Comparison of ENCODE assay signal across 26 cellular contexts in the genomic region with DNA sequence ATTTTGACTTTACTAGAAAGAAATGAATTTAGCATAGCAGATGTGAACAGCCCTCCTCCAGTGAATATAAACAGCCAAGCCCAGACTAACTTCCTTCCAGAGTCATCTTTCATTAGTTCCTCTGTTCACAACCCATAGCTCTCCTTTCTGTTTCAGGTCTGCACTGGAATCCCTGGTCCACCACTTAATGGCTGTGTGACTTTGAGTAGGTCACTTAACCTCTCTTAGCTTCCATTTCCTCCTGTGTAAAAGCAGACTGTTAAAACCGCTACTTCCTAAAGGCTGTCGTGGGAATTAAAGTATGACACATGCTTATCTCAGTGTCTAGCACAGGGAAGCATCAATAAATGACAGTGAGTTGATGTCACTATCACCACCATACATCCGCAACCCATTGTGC. TPM values are rescaled to one million over a fixed set of nuclear protein-coding genes. Genes with fewer than 3 reads are reported as not detected.
"Had no signal": no experiment of that assay in that cellular context is flagged by ENCODE, and none has a peak within 500 bp of the region (broad histone marks: within the 10 kb centered on the region; RNA-seq: fewer than 3 reads in every experiment).

No MANE protein-coding gene starts in this region.

- H3K4me1 ChIP-seq: left ventricle myocardium inferior had no signal

- H3K4me3 Mint-ChIP-seq: activated CD4-positive, alpha-beta T cell treated with anti-CD3 and anti-CD28 coated beads, Interleukin-2, amount 10 ng/mL, durations not matched to agents 7 days and 5 days; activated CD8-positive, alpha-beta T cell treated with anti-CD3 and anti-CD28 coated beads for 36 hours; central memory CD8-positive, alpha-beta T cell; dendritic cell treated with granulocyte-macrophage colony-stimulating factor and Interleukin-4, amounts not matched to agents 40 ng/mL and 50 ng/mL, for 4 days; endodermal cell; nephron; stimulated activated naive CD8-positive, alpha-beta T cell treated with anti-CD3 and anti-CD28 coated beads, Interleukin-15, Interleukin-2, amounts not matched to agents 100 ng/mL and 50 ng/mL, for 24 hours had no signal

- H3K4me1 Mint-ChIP-seq: activated CD4-positive, alpha-beta T cell treated with anti-CD3 and anti-CD28 coated beads, Interleukin-2, amount 10 ng/mL, durations not matched to agents 7 days and 5 days; central memory CD8-positive, alpha-beta T cell; nephron had no signal

- H3K9me3 ChIP-seq: left ventricle myocardium inferior, thoracic aorta had no signal

- ATAC-seq: activated CD8-positive, alpha-beta T cell treated with anti-CD3 and anti-CD28 coated beads for 36 hours; activated naive CD4-positive, alpha-beta T cell treated with anti-CD3 and anti-CD28 coated beads, Interleukin-2, amount 50 U/mL, for 72 hours; sciatic nerve had no signal

- FAIRE-seq: bronchial epithelial cell, frontal cortex, islet of Langerhans, TTC549, urothelium cell line had no signal

- H3K36me3 ChIP-seq: left ventricle myocardium inferior, thoracic aorta had no signal

- H3K27ac Mint-ChIP-seq: activated CD4-positive, alpha-beta T cell treated with anti-CD3 and anti-CD28 coated beads, Interleukin-2, amount 10 ng/mL, durations not matched to agents 7 days and 5 days; activated CD8-positive, alpha-beta T cell treated with anti-CD3 and anti-CD28 coated beads for 36 hours; activated naive CD4-positive, alpha-beta T cell treated with anti-CD3 and anti-CD28 coated beads, Interleukin-2, amount 50 U/mL, for 72 hours; activated T-helper 2 cell treated with anti-CD3 and anti-CD28 coated beads, Interferon-gamma antibody, Interleukin-2, Interleukin-4, amounts not matched to agents 10 μg/mL and 5 μg/mL and 100 μg/mL, durations not matched to agents 14 hours and 24 hours and 36 hours; dendritic cell treated with granulocyte-macrophage colony-stimulating factor and Interleukin-4, amounts not matched to agents 40 ng/mL and 50 ng/mL, for 4 days; endodermal cell; nephron; progenitor cell of endocrine pancreas; stimulated activated naive CD8-positive, alpha-beta T cell treated with anti-CD3 and anti-CD28 coated beads, Interleukin-15, Interleukin-2, amounts not matched to agents 100 ng/mL and 50 ng/mL, for 24 hours had no signal

- DNase-seq: activated CD4-positive, alpha-beta T cell treated with anti-CD3 and anti-CD28 coated beads for 1 hour; activated CD4-positive, alpha-beta T cell treated with anti-CD3 and anti-CD28 coated beads, Interleukin-2, amount 10 ng/mL, durations not matched to agents 7 days and 5 days; activated CD8-positive, alpha-beta T cell treated with anti-CD3 and anti-CD28 coated beads for 36 hours; activated T-cell treated with anti-CD3 and anti-CD28 coated beads, Interleukin-2, amount 50 U/mL, for 48 hours; endodermal cell; left ventricle myocardium inferior; mesendoderm; stimulated activated CD4-positive, alpha-beta T cell treated with anti-CD3 and anti-CD28 coated beads, Interleukin-12 subunit alpha, Interleukin-12 subunit beta, amount 100 ng/mL, for 4 hours; stimulated activated CD4-positive, alpha-beta T cell treated with anti-CD3 and anti-CD28 coated beads, Interleukin-4, amount 100 ng/mL, for 1 hour; trophoblast cell had no signal

- H3K4me3 ChIP-seq: left ventricle myocardium inferior, lung, skin epidermis, thoracic aorta had no signal

- H3K27ac ChIP-seq: left ventricle myocardium inferior, thoracic aorta had no signal

- H3K36me3 Mint-ChIP-seq: activated naive CD4-positive, alpha-beta T cell treated with anti-CD3 and anti-CD28 coated beads, Interleukin-2, amount 50 U/mL, for 72 hours had no signal

- H3K9me3 Mint-ChIP-seq: activated CD4-positive, alpha-beta T cell treated with anti-CD3 and anti-CD28 coated beads, Interleukin-2, amount 10 ng/mL, durations not matched to agents 7 days and 5 days; activated CD8-positive, alpha-beta T cell treated with anti-CD3 and anti-CD28 coated beads for 36 hours; activated naive CD4-positive, alpha-beta T cell treated with anti-CD3 and anti-CD28 coated beads, Interleukin-2, amount 50 U/mL, for 72 hours; activated T-helper 2 cell treated with anti-CD3 and anti-CD28 coated beads, Interferon-gamma antibody, Interleukin-2, Interleukin-4, amounts not matched to agents 10 μg/mL and 5 μg/mL and 100 μg/mL, durations not matched to agents 14 hours and 24 hours and 36 hours; central memory CD8-positive, alpha-beta T cell; dendritic cell treated with granulocyte-macrophage colony-stimulating factor and Interleukin-4, amounts not matched to agents 40 ng/mL and 50 ng/mL, for 4 days; endodermal cell; nephron; stimulated activated naive CD8-positive, alpha-beta T cell treated with anti-CD3 and anti-CD28 coated beads, Interleukin-15, Interleukin-2, amounts not matched to agents 100 ng/mL and 50 ng/mL, for 24 hours had no signal

RNA-seq across cellular contexts. Expression of gene SLC6A4, which starts 7.5 kb away (rescaled TPM):
- total RNA-seq: activated CD8-positive, alpha-beta T cell treated with anti-CD3 and anti-CD28 coated beads for 36 hours; activated naive CD4-positive, alpha-beta T cell treated with anti-CD3 and anti-CD28 coated beads, Interleukin-2, amount 50 U/mL, for 72 hours; activated T-helper 2 cell treated with anti-CD3 and anti-CD28 coated beads, Interferon-gamma antibody, Interleukin-2, Interleukin-4, amounts not matched to agents 10 μg/mL and 5 μg/mL and 100 μg/mL, durations not matched to agents 14 hours and 24 hours and 36 hours; bronchial epithelial cell had no signal
